Comparison of ENCODE assay signal across 16 cellular contexts in the genomic region with DNA sequence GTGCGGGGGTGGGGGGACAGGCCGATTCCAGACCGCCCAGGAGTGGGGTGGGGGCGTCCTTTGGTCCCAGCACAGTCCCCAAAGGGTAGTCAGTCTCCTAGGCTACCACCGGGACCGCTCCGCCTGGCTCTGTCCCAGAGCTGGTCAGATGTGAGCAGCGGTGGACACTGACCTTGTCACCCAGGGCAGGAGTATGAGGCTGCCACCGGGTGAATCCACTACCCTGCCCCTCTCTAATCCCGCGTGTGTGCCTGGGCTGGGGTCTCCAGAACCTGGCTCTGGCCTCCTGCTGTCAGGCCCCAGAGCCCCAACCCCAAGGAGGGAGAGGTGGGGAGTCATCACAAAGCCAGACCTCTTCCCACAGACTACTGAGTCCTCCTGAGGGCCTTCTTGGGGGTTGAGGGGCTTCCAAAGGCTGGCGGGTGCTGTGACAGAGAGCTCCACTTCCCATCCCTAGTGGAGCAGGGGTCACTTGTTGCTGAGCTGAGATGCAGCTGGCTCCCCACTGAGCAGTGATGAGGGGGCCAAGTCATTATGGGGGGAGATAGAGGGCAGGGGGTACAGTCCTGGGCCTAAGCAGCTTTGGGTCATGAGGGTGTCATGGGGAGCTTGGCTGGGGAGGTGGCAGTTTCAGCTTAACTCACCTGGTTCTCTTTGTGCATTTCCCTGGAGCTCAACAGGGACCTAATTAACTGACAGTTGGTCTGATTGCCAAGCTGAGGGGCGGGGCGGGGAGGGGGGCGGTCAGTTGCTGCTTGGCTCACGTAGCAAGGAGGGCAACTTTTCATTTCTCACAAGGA. TPM values are rescaled to one million over a fixed set of nuclear protein-coding genes. Genes with fewer than 3 reads are reported as not detected.
DNase-seq lines count a peak whose midpoint lies in the region; ATAC-seq and TF ChIP-seq lines count a peak whose summit lies in the region.
"Had no signal": no experiment of that assay in that cellular context is flagged by ENCODE, and none has a peak within 500 bp of the region (broad histone marks: within the 10 kb centered on the region; RNA-seq: fewer than 3 reads in every experiment).

No MANE protein-coding gene starts in this region.

- H2BK120ac ChIP-seq in neuronal stem cell (ENCODE audit: low read depth, low read length), result no peak overlapping the region

- H3K36me3 Mint-ChIP-seq in glutamatergic neuron (ENCODE audit: unreplicated experiment), result no peaks in the 10 kb centered on the region

- intact Hi-C loops in esophagus muscularis mucosa (cut with DNase I), result no loop called here

- peaks cover 17% of the 10 kb centered on the region for H3K27me3 Mint-ChIP-seq in glutamatergic neuron (ENCODE audit: unreplicated experiment)

- no peak overlapping the region for H3K23ac ChIP-seq in neuronal stem cell (ENCODE audit: low read depth, low read length, poor library complexity)

- peak overlapping the region; percentile 71 for H3K4me2 ChIP-seq in BLaER1
- H3K4me2 ChIP-seq in neuronal stem cell (ENCODE audit: insufficient read depth, low read length, poor library complexity, severe bottlenecking), result peak overlapping the region; percentile 89

- peak overlapping the region; percentile 35 for H3K18ac ChIP-seq in neuronal stem cell (ENCODE audit: low read length)

- 61% methylated on average over 11 of the region's 16 CpGs for WGBS in esophagus muscularis mucosa
- no CpG with 5 or more reads among the region's 16 CpGs for WGBS in neuronal stem cell (ENCODE audit: extremely low coverage in 2 of 2, insufficient read length in 2 of 2, insufficient replicate concordance in 1 of 2), 2 donors

- no peak for TF ChIP-seq CTCF in esophagus muscularis mucosa (IDR thresholded peaks at IDR 0.05)
- no peak for TF ChIP-seq CTCF in glutamatergic neuron (IDR thresholded peaks at IDR 0.05; ENCODE audit: partially characterized antibody, unreplicated experiment)

- H3K4me1 Mint-ChIP-seq in glutamatergic neuron (ENCODE audit: low read depth, unreplicated experiment), result peaks cover 2% of the 10 kb centered on the region

- no peak overlapping the region for H2BK15ac ChIP-seq in neuronal stem cell (ENCODE audit: low read length)

- no peak for ATAC-seq in GM18861 (IDR thresholded peaks at IDR 0.05; ENCODE audit: unreplicated experiment)
- ATAC-seq: activated T-helper 17 cell treated with anti-CD3 and anti-CD28 coated beads, Interleukin-2, amount 50 U/mL, for 72 hours; esophagus mucosa had no signal

- H3K79me1 ChIP-seq in neuronal stem cell (ENCODE audit: low read depth, low read length), result no peaks in the 10 kb centered on the region

- no peak overlapping the region for H3K4ac ChIP-seq in neuronal stem cell (ENCODE audit: low read length)

- H3K27me3 ChIP-seq in BLaER1 (peaks cover 26% of the 10 kb centered on the region), esophagus muscularis mucosa (peaks cover 0 to 92% (median 27%) of the 10 kb centered on the region in 4 donors), neuronal stem cell (ENCODE audit: control insufficient read depth in 3 of 3, insufficient read depth in 3 of 3, low read depth in 1 of 3, low read length in 3 of 3) (peaks cover 2 to 82% (median 41%) of the 10 kb centered on the region in 3 experiments)

- H3K4me3 ChIP-seq in BLaER1 (no peak overlapping the region), esophagus muscularis mucosa (peak overlapping the region; percentile 27 to 56 (median 41)), neuronal stem cell (ENCODE audit: low read length in 2 of 2) (peak overlapping the region in 1 of 2 donors; percentile 16)

- H4K8ac ChIP-seq in neuronal stem cell (ENCODE audit: low read depth, low read length), result no peak overlapping the region

- H4K20me1 ChIP-seq in BLaER1, result no peaks in the 10 kb centered on the region

- H3K9me3 Mint-ChIP-seq in glutamatergic neuron (ENCODE audit: unreplicated experiment), result peaks cover 3% of the 10 kb centered on the region
- H3K9me3 Mint-ChIP-seq: activated T-helper 17 cell treated with anti-CD3 and anti-CD28 coated beads, Interleukin-2, amount 50 U/mL, for 72 hours had no signal

- H3K36me3 ChIP-seq in BLaER1, result no peaks in the 10 kb centered on the region
- no peaks in the 10 kb centered on the region for H3K36me3 ChIP-seq in esophagus muscularis mucosa
- no peaks in the 10 kb centered on the region for H3K36me3 ChIP-seq in neuronal stem cell (replicated peaks in 1 of 2; ENCODE audit: control insufficient read depth in 2 of 2, insufficient read depth in 2 of 2, low read length in 2 of 2)

- H3K27ac ChIP-seq in BLaER1 (no peak overlapping the region), esophagus muscularis mucosa (replicated peaks in 1 of 4) (peak overlapping the region in 2 of 4 donors; percentile 1 to 50), neuronal stem cell (replicated peaks; ENCODE audit: low read length) (no peak overlapping the region)
- H3K27ac ChIP-seq: C4-2B had no signal

- H2BK12ac ChIP-seq in neuronal stem cell (ENCODE audit: low read length), result no peak overlapping the region

- H3K9me3 ChIP-seq in BLaER1, result no peaks in the 10 kb centered on the region
- H3K9me3 ChIP-seq in esophagus muscularis mucosa, result no peaks in the 10 kb centered on the region
- H3K9me3 ChIP-seq in neuronal stem cell (replicated peaks in 1 of 2; ENCODE audit: control insufficient read depth in 2 of 2, insufficient read depth in 1 of 2, low read depth in 1 of 2, low read length in 2 of 2), result no peaks in the 10 kb centered on the region

- H3K4me1 ChIP-seq in BLaER1, result peaks cover 64% of the 10 kb centered on the region
- peaks cover 11 to 26% (median 21%) of the 10 kb centered on the region in 4 donors for H3K4me1 ChIP-seq in esophagus muscularis mucosa
- peaks cover 9 to 12% of the 10 kb centered on the region in 2 donors for H3K4me1 ChIP-seq in neuronal stem cell (ENCODE audit: control insufficient read depth in 2 of 2, insufficient read depth in 1 of 2, low read depth in 1 of 2, low read length in 2 of 2)

- H3K14ac ChIP-seq in neuronal stem cell (ENCODE audit: low read length), result no peak overlapping the region

- H3K9ac ChIP-seq in BLaER1, result no peak overlapping the region
- no peak overlapping the region for H3K9ac ChIP-seq in neuronal stem cell (ENCODE audit: low read depth, low read length, poor library complexity)

- no peak for TF ChIP-seq POLR2A in esophagus muscularis mucosa (IDR thresholded peaks at IDR 0.05; ENCODE audit: low read depth)

- no peak overlapping the region for H2BK5ac ChIP-seq in neuronal stem cell (ENCODE audit: low read length)

- H2AK5ac ChIP-seq in neuronal stem cell (ENCODE audit: low read depth, low read length), result no peak overlapping the region

- TF ChIP-seq EP300 in esophagus muscularis mucosa (IDR thresholded peaks at IDR 0.05), result no peak

- H2AFZ ChIP-seq in neuronal stem cell (ENCODE audit: low read length), result peak overlapping the region; percentile 84

- no peak overlapping the region for H4K91ac ChIP-seq in neuronal stem cell (ENCODE audit: low read depth, low read length, poor library complexity)

- H3K4me3 Mint-ChIP-seq in glutamatergic neuron (ENCODE audit: unreplicated experiment), result no peak overlapping the region
- H3K4me3 Mint-ChIP-seq: activated T-helper 17 cell treated with anti-CD3 and anti-CD28 coated beads, Interleukin-2, amount 50 U/mL, for 72 hours had no signal

- H3K27ac Mint-ChIP-seq in glutamatergic neuron (ENCODE audit: unreplicated experiment), result no peak overlapping the region
- H3K27ac Mint-ChIP-seq: activated T-helper 17 cell treated with anti-CD3 and anti-CD28 coated beads, Interleukin-2, amount 50 U/mL, for 72 hours had no signal

- DNase-seq in LoVo (ENCODE audit: low spot score) (peak; percentile 24), esophagus muscularis mucosa (ENCODE audit: extremely low spot score) (no peak), neuronal stem cell (ENCODE audit: low spot score) (no peak), glutamatergic neuron (no peak), NCI-H2196 (lab: John Stamatoyannopoulos, UW; ENCODE audit: unreplicated experiment) (no peak), UCSD-AML1 (lab: John Stamatoyannopoulos, UW; ENCODE audit: unreplicated experiment) (no peak)
- DNase-seq: activated CD4-positive, alpha-beta T cell treated with anti-CD3 and anti-CD28 coated beads for 1 hour; GF-D8; stimulated activated CD4-positive, alpha-beta T cell treated with anti-CD3 and anti-CD28 coated beads, Interleukin-15, amount 100 ng/mL, for 24 hours had no signal

RNA-seq across cellular contexts. Expression of a gene that starts 1.2 kb away (rescaled TPM):
- total RNA-seq in esophagus muscularis mucosa (10 to 100 TPM in 2 of 4 donors, 1 to 10 TPM in 2; 4.9 to 14.8 (median 9.8) TPM), glutamatergic neuron (ENCODE audit: unreplicated experiment) (not detected)
- polyA plus RNA-seq in neuronal stem cell (2013, experiment 1 of 2), result 0.39 TPM
- 0.21 TPM for polyA plus RNA-seq in neuronal stem cell (2013, experiment 2 of 2)
- total RNA-seq: activated T-helper 17 cell treated with anti-CD3 and anti-CD28 coated beads, Interleukin-2, amount 50 U/mL, for 72 hours; bronchial epithelial cell had no signal

RNA-seq across cellular contexts. Expression of a gene that starts 9.0 kb away (rescaled TPM):
- 10 to 100 TPM; 27.5 to 47.3 (median 38.6) TPM for total RNA-seq in esophagus muscularis mucosa
- 65.0 TPM for polyA plus RNA-seq in neuronal stem cell (2013, experiment 1 of 2)
- 70.1 TPM for polyA plus RNA-seq in neuronal stem cell (2013, experiment 2 of 2)
- 48.0 TPM for total RNA-seq in glutamatergic neuron (ENCODE audit: unreplicated experiment)

RNA-seq across cellular contexts. Expression of a gene that starts 20.2 kb away (rescaled TPM):
- total RNA-seq in esophagus muscularis mucosa (not detected), glutamatergic neuron (ENCODE audit: unreplicated experiment) (6.3 TPM)
- not detected for polyA plus RNA-seq in neuronal stem cell (2013, experiment 1 of 2)
- not detected for polyA plus RNA-seq in neuronal stem cell (2013, experiment 2 of 2)
- total RNA-seq: activated T-helper 17 cell treated with anti-CD3 and anti-CD28 coated beads, Interleukin-2, amount 50 U/mL, for 72 hours; bronchial epithelial cell; esophagus mucosa; NCI-H460 had no signal

RNA-seq across cellular contexts. Expression of a gene that starts 37.2 kb away (rescaled TPM):
- total RNA-seq in esophagus muscularis mucosa, result 1 to 10 TPM in 3 of 4 donors, under 1 TPM in 1; 0.99 to 2.1 (median 1.3) TPM
- polyA plus RNA-seq in neuronal stem cell (2013, experiment 1 of 2), result 0.88 TPM
- polyA plus RNA-seq in neuronal stem cell (2013, experiment 2 of 2), result 0.87 TPM
- 2.3 TPM for total RNA-seq in glutamatergic neuron (ENCODE audit: unreplicated experiment)
- total RNA-seq: bronchial epithelial cell had no signal

RNA-seq across cellular contexts. Expression of a gene that starts 40.3 kb away (rescaled TPM):
- total RNA-seq in esophagus muscularis mucosa (10 to 100 TPM in 3 of 4 donors, 1 to 10 TPM in 1; 9.4 to 14.3 (median 10.6) TPM), glutamatergic neuron (ENCODE audit: unreplicated experiment) (not detected)
- 0.95 TPM for polyA plus RNA-seq in neuronal stem cell (2013, experiment 1 of 2)
- 1.0 TPM for polyA plus RNA-seq in neuronal stem cell (2013, experiment 2 of 2)
- total RNA-seq: activated T-helper 17 cell treated with anti-CD3 and anti-CD28 coated beads, Interleukin-2, amount 50 U/mL, for 72 hours; bronchial epithelial cell; NCI-H460 had no signal
